1 cellular context compared by ENCODE assay signal in the genomic region with DNA sequence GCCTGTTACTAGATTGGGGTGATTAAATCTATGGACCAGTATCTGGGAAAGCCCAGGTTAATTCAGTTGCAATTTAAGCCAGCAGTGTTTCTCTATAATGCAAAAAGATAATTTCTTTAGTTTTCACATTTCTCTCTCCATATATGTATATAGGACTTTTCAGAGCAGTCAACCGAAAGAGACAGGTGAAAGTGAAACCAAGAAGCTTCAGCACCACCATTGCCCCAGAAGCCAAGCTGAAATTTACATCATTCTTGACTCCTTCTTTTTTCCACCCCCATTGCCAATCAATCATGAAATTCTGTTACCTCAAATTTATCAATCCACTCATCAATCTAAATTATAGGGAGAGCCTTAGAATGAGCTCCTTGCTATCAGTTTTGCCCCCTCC.
TF ChIP-seq lines count a peak whose summit lies in the region.

No MANE protein-coding gene starts in this region.

TF ChIP-seq in A549, 52 proteins besides CTCF, POLR2A, EP300 and RAD21 (continued from another document):
- TF ChIP-seq, protein P1, sequence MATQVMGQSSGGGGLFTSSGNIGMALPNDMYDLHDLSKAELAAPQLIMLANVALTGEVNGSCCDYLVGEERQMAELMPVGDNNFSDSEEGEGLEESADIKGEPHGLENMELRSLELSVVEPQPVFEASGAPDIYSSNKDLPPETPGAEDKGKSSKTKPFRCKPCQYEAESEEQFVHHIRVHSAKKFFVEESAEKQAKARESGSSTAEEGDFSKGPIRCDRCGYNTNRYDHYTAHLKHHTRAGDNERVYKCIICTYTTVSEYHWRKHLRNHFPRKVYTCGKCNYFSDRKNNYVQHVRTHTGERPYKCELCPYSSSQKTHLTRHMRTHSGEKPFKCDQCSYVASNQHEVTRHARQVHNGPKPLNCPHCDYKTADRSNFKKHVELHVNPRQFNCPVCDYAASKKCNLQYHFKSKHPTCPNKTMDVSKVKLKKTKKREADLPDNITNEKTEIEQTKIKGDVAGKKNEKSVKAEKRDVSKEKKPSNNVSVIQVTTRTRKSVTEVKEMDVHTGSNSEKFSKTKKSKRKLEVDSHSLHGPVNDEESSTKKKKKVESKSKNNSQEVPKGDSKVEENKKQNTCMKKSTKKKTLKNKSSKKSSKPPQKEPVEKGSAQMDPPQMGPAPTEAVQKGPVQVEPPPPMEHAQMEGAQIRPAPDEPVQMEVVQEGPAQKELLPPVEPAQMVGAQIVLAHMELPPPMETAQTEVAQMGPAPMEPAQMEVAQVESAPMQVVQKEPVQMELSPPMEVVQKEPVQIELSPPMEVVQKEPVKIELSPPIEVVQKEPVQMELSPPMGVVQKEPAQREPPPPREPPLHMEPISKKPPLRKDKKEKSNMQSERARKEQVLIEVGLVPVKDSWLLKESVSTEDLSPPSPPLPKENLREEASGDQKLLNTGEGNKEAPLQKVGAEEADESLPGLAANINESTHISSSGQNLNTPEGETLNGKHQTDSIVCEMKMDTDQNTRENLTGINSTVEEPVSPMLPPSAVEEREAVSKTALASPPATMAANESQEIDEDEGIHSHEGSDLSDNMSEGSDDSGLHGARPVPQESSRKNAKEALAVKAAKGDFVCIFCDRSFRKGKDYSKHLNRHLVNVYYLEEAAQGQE (IDR thresholded peaks at IDR 0.05), result no peak
- no peak for TF ChIP-seq EHMT2 (IDR thresholded peaks at IDR 0.05; ENCODE audit: low read depth)
- TF ChIP-seq CEBPB (IDR thresholded peaks at IDR 0.05), result no peak
- TF ChIP-seq PHF8 (IDR thresholded peaks at IDR 0.05; ENCODE audit: borderline replicate concordance, low read depth), result no peak
- TF ChIP-seq FOSL2 (IDR thresholded peaks at IDR 0.05), result no peak
- no peak for TF ChIP-seq FOSL2 (CRISPR knock-in tag; IDR thresholded peaks at IDR 0.05)
